12 cellular contexts compared by ENCODE assay signal in the genomic region with DNA sequence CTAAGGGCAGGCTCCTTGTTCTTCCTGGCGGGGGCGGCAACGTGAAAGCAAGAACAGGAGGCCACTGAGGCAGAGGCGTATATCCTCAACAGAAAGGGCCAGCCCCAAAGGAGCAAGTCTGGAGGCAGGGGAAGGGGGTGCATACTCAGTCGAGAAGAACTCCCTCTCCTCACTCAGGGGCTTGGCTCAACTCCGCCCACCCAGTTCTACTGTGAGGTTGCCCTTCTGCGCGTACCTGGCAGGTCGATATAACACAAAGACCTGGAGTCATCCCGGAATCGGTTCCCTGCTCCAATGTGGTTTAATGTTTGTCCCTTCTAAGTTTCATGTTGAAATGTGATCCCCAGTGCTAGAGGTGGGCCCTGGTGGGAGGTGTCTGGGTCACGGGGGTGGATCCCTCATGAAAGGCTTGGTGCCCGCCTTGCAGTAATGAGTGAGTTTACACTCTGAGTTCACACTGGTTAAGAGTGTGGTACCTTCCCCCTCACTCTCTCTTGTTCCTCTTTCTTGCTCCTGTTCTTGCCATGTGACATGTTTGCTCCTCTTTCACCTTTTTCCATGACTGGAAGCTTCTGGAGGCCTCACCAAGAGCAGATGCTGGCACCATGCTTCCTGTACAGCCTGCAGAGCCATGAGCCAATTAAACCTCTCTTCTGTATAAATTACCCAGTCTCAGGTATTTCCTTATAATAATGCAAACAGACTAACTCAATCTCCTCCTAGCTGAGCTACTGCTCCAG.
"Had no signal": no experiment of that assay in that cellular context is flagged by ENCODE, and none has a peak within 500 bp of the region (broad histone marks: within the 10 kb centered on the region; RNA-seq: fewer than 3 reads in every experiment).

No MANE protein-coding gene starts in this region.

- H3K4me3 ChIP-seq: coronary artery, esophagus squamous epithelium, hepatocyte, left ventricle myocardium inferior, thoracic aorta had no signal

- H3K9ac ChIP-seq: parathyroid adenoma had no signal

- H3K9me3 ChIP-seq: esophagus squamous epithelium, left ventricle myocardium inferior, thoracic aorta had no signal

- H2AFZ ChIP-seq: hepatocyte, parathyroid adenoma had no signal

- ATAC-seq: activated CD4-positive, alpha-beta T cell treated with anti-CD3 and anti-CD28 coated beads for 36 hours; naive thymus-derived CD4-positive, alpha-beta T cell; stimulated activated effector memory CD8-positive, alpha-beta T cell treated with anti-CD3 and anti-CD28 coated beads, Interleukin-12 subunit alpha, Interleukin-12 subunit beta, amount 100 ng/mL, for 72 hours had no signal

- DNase-seq: activated CD4-positive, alpha-beta T cell treated with anti-CD3 and anti-CD28 coated beads for 36 hours; activated naive CD8-positive, alpha-beta T cell treated with anti-CD3 and anti-CD28 coated beads, Interleukin-2, amount 10 ng/mL, durations not matched to agents 7 days and 5 days; esophagus squamous epithelium; kidney; left ventricle myocardium inferior; naive thymus-derived CD4-positive, alpha-beta T cell; WERI-Rb-1 had no signal

- H3K27me3 ChIP-seq: esophagus squamous epithelium, hepatocyte had no signal

- H3K36me3 ChIP-seq: esophagus squamous epithelium, left ventricle myocardium inferior, thoracic aorta, WERI-Rb-1 had no signal

- H3K27ac ChIP-seq: coronary artery, esophagus squamous epithelium, hepatocyte, left ventricle myocardium inferior, parathyroid adenoma, thoracic aorta, WERI-Rb-1 had no signal

- H3K4me2 ChIP-seq: hepatocyte had no signal
